In the genomic region with DNA sequence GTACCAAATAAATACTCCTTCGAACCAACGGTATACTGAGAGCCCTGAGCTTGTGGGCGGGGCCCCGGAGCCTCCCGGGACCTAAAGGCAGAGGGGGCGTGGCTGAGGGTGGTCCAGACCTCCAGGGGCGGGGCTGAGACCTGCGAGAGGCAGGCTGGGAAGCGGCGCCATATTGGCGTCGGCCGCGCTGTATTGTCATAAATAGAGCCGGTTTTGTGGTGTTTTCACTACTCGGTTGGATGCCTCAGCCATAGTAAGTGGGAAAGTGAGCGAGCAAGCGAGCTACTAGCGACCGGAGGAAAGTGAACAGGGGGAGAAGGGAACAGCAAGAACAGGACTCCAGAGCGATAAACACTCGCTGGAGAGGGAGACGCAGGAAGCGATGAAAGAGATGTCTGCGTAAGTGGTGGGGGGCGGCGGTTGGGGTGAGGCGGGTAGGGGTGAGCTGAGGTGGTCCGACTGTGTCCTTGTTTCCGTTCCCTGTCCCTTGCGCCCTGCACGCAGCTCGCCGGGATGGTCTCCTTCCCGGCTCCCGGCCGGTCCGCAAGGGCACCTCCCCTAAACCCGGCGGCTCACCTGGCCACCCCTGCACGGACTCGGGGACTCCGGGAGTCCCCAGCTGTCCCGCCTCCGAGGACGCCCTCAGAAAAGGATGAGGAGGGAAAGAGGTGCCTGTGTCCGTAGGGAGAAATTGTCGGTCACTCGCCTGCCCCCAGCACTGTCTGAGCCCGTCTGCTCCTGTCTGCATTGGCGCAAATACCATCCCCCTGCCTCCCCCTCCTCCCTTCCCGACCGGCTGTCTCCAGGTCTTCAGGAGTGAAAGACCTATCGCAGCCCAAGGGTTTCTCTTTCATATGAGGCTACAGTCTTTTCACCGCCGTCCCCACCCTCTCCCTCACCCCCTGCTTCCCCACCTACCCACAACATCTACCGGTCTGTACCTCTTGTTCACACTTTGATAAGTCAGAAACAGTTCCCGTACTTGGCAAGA, we compare ENCODE assay signal across 8 cellular contexts. TPM values are rescaled to one million over a fixed set of nuclear protein-coding genes. Genes with fewer than 3 reads are reported as not detected.
DNase-seq lines count a peak whose midpoint lies in the region; ATAC-seq and TF ChIP-seq lines count a peak whose summit lies in the region.

Gene PAPOLG (plus strand): TSS at position 172 of the 991 bp plus-strand sequence. CDS start 211 bp downstream, at position 383.

- DNase-seq in DMS 273 (lab: John Stamatoyannopoulos, UW; ENCODE audit: unreplicated experiment) (peak; percentile 99), IMR-90 (peak; percentile 85), OCI-M1 (lab: John Stamatoyannopoulos, UW) (peak; percentile 97), activated T-cell treated with anti-CD3 and anti-CD28 coated beads for 24 hours (ENCODE audit: low read depth) (peak; percentile 97), epithelial cell of prostate (ENCODE audit: low read depth, low spot score) (peak; percentile 49), mucosa of gallbladder (ENCODE audit: low spot score) (peak; percentile 95)
- peak; percentile 94 to 96 for DNase-seq in stimulated activated CD8-positive, alpha-beta memory T cell treated with anti-CD3 and anti-CD28 coated beads, Interleukin-4, amount 100 ng/mL, for 4 hours (ENCODE audit: low read depth in 2 of 2, low spot score in 1 of 2)

- peak within 1 kb of the TSS; percentile 89 for H3K4ac ChIP-seq in IMR-90 (ENCODE audit: low read depth, low read length)

- H4K5ac ChIP-seq in IMR-90 (ENCODE audit: low read depth, low read length) = peak within 1 kb of the TSS; percentile 95

- no peaks in the 10 kb centered on the region for H3K27me3 ChIP-seq in IMR-90 (ENCODE audit: control insufficient read depth, insufficient read depth, low read length)

- H2AFZ ChIP-seq in IMR-90 (replicated peaks; ENCODE audit: low read length, poor library complexity) = peak within 1 kb of the TSS; percentile 95

- H3K18ac ChIP-seq in IMR-90 (ENCODE audit: low read depth, low read length) = peak within 1 kb of the TSS; percentile 94

- no peaks in the 10 kb centered on the region; the same call in 1 of the 2 replicates for H4K20me1 ChIP-seq in IMR-90 (ENCODE audit: insufficient read depth, low read length)

- peak within 1 kb of the TSS; percentile 98 for H3K9ac ChIP-seq in IMR-90 (ENCODE audit: low read depth, low read length)

- peaks cover 2% of the 10 kb centered on the region; the same call in 1 of the 2 replicates for H3K9me1 ChIP-seq in IMR-90 (ENCODE audit: insufficient read depth, low read length)

- H4K91ac ChIP-seq in IMR-90 (ENCODE audit: insufficient read depth, low read depth, low read length) = peak within 1 kb of the TSS; percentile 88

- no peak for TF ChIP-seq CTCF in IMR-90 (conservative IDR thresholded peaks at IDR 0.05; ENCODE audit: low read depth, low read length)

- peaks cover 2% of the 10 kb centered on the region; the same call in 1 of the 2 replicates for H3K4me1 ChIP-seq in IMR-90 (ENCODE audit: control insufficient read depth, insufficient read depth, low read length)

- TF ChIP-seq POLR2A in IMR-90 (IDR thresholded peaks at IDR 0.05; ENCODE audit: low read depth, low read length) = peak; percentile 74; the same call in 1 of the 2 replicates

- POLR2A ChIA-PET in IMR-90 (lab: Charles Lee; ENCODE audit: unreplicated experiment) = no interaction called here

- H2BK15ac ChIP-seq in IMR-90 (ENCODE audit: low read depth, low read length) = 0 out of 3 replicates have a peak within 1 kb of the TSS, but pooled peaks have one; percentile 53

- peak within 1 kb of the TSS; percentile 87; the same call in 1 of the 2 replicates for H3K56ac ChIP-seq in IMR-90 (ENCODE audit: extremely low read depth, insufficient read depth, low read length)

- H3K23ac ChIP-seq in IMR-90 (ENCODE audit: low read depth, low read length) = peak within 1 kb of the TSS; percentile 86

- H3K4me2 ChIP-seq in IMR-90 (ENCODE audit: low read depth, low read length) = peak within 1 kb of the TSS; percentile 93

- peak within 1 kb of the TSS; percentile 96 for H3K4me3 ChIP-seq in IMR-90 (ENCODE audit: insufficient read depth, low read depth, low read length)

- in situ Hi-C loops in IMR-90 (cut with MboI; ENCODE audit: low sequenced_read_pairs) = no loop called here

- no peaks in the 10 kb centered on the region for H3K9me3 ChIP-seq in IMR-90 (ENCODE audit: control insufficient read depth, insufficient read depth, low read length)

- ATAC-seq in GM21528 (IDR thresholded peaks at IDR 0.05; ENCODE audit: low FRiP score, unreplicated experiment) = peak; percentile 99
- peak; percentile 100 for ATAC-seq in IMR-90 (ENCODE audit: low read depth)

- H3K14ac ChIP-seq in IMR-90 (replicated peaks; ENCODE audit: low read depth, low read length) = peak within 1 kb of the TSS; percentile 94

- no peak within 1 kb of the TSS for H2AK5ac ChIP-seq in IMR-90 (ENCODE audit: low read depth, low read length)

- dilution Hi-C loops in IMR-90 (cut with HindIII; ENCODE audit: low sequenced_read_pairs, unreplicated experiment) = no loop called here

- no TSS peak for BruUV-seq in IMR-90 (replicated peaks; lab: Mats Ljungman, UMichigan)

- peak within 1 kb of the TSS; percentile 89 for H2AK9ac ChIP-seq in IMR-90 (replicated peaks; ENCODE audit: low read depth, low read length, poor library complexity)

- H3K27ac ChIP-seq in IMR-90 (ENCODE audit: insufficient read depth, low read length) (peak within 1 kb of the TSS; percentile 90), epithelial cell of prostate (peak within 1 kb of the TSS; percentile 71)

- H2BK20ac ChIP-seq in IMR-90 (ENCODE audit: low read depth, low read length) = no peak within 1 kb of the TSS

- 0 out of 2 replicates have a peak within 1 kb of the TSS, but pooled peaks have one; percentile 59 for H2BK120ac ChIP-seq in IMR-90 (ENCODE audit: low read depth, low read length)

- peaks cover 3% of the 10 kb centered on the region for H3K36me3 ChIP-seq in IMR-90 (ENCODE audit: control insufficient read depth, insufficient read depth, low read length)

- peak within 1 kb of the TSS; percentile 76 for H2BK5ac ChIP-seq in IMR-90 (ENCODE audit: low read depth, low read length, poor library complexity, severe bottlenecking)

- peaks cover 12 to 36% of the 10 kb centered on the region in 2 experiments for H3K79me1 ChIP-seq in IMR-90 (ENCODE audit: low read depth in 1 of 2, low read length in 2 of 2)

- intact Hi-C loops in IMR-90 (cut with micrococcal nuclease) = no loop called here

- H4K8ac ChIP-seq in IMR-90 (ENCODE audit: low read depth in 2 of 2, low read length in 2 of 2) = peak within 1 kb of the TSS; percentile 82 to 96

- CTCF ChIA-PET in IMR-90 (lab: Yijun Ruan, JAX) = interaction anchor here (1.0 kb wide), 3 partner anchors 14 to 49 kb away, joined by 3 to 5 read pairs (median 3); no protein-coding TSS in a partner anchor

- 0% methylated on average over 19 of the region's 58 CpGs; no CpG with 5 or more reads in 1 of the 2 experiments for WGBS in IMR-90 (ENCODE audit: extremely low coverage in 2 of 2, insufficient read length in 1 of 2), 2 experiments

- TF ChIP-seq RAD21 in IMR-90 (IDR thresholded peaks at IDR 0.05; ENCODE audit: low read length) = no peak

TF ChIP-seq in IMR-90, 13 proteins besides CTCF, POLR2A, EP300 and RAD21:
- TF ChIP-seq, protein P1, sequence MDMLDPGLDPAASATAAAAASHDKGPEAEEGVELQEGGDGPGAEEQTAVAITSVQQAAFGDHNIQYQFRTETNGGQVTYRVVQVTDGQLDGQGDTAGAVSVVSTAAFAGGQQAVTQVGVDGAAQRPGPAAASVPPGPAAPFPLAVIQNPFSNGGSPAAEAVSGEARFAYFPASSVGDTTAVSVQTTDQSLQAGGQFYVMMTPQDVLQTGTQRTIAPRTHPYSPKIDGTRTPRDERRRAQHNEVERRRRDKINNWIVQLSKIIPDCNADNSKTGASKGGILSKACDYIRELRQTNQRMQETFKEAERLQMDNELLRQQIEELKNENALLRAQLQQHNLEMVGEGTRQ (IDR thresholded peaks at IDR 0.05; ENCODE audit: low read depth, low read length) = no peak
- TF ChIP-seq, protein P2, sequence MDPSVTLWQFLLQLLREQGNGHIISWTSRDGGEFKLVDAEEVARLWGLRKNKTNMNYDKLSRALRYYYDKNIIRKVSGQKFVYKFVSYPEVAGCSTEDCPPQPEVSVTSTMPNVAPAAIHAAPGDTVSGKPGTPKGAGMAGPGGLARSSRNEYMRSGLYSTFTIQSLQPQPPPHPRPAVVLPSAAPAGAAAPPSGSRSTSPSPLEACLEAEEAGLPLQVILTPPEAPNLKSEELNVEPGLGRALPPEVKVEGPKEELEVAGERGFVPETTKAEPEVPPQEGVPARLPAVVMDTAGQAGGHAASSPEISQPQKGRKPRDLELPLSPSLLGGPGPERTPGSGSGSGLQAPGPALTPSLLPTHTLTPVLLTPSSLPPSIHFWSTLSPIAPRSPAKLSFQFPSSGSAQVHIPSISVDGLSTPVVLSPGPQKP (IDR thresholded peaks at IDR 0.05; ENCODE audit: borderline replicate concordance, low read depth, low read length) = no peak
- no peak for TF ChIP-seq MAZ (IDR thresholded peaks at IDR 0.05; ENCODE audit: borderline replicate concordance, low read depth, low read length)
- no peak for TF ChIP-seq SMC3 (IDR thresholded peaks at IDR 0.05; ENCODE audit: low read depth, low read length)
- TF ChIP-seq MXI1 (IDR thresholded peaks at IDR 0.05; ENCODE audit: borderline replicate concordance, low read depth, low read length) = 0 out of 2 replicates have a peak, but pooled peaks have one; percentile 13

RNA-seq across cellular contexts. Expression of gene PAPOLG, which starts in this region (rescaled TPM):
- total RNA-seq in IMR-90 (2012; rRNA removed) (12.4 and 17.5 TPM in 2 replicates), mucosa of gallbladder (10.8 TPM)
- 3.4 and 3.5 TPM in 2 replicates for polyA plus RNA-seq in IMR-90 (2012; rRNA removed)
- polyA plus RNA-seq in IMR-90 (2012; cell fraction: cytosol; rRNA removed) = 0.46 and 0.67 TPM in 2 replicates
- 1.1 and 7.8 TPM in 2 replicates for polyA plus RNA-seq in IMR-90 (2012; cell fraction: nucleus; rRNA removed; ENCODE audit: low replicate concordance)

Comparison
In these comparisons a context has a peak if more than half of its experiments do, and no peak if none do; other contexts are left out.
1. Peak in every context shown above with its lines: DNase-seq, ATAC-seq, H3K4me3 ChIP-seq and H3K27ac ChIP-seq.
2. DNase-seq: peak in every context shown above with its lines; median percentile 99 in DMS 273; 97 in OCI-M1; 97 in activated T-cell treated with anti-CD3 and anti-CD28 coated beads for 24 hours; 95 in mucosa of gallbladder; 95 in stimulated activated CD8-positive, alpha-beta memory T cell treated with anti-CD3 and anti-CD28 coated beads, Interleukin-4, amount 100 ng/mL, for 4 hours; 85 in IMR-90; 49 in epithelial cell of prostate.